ENCODE assay signal across 28 cellular contexts in genomic region chr12:65675141-65675621, GRCh38.
A peak's percentile ranks its signal among the peaks of the same experiment; 100 is the strongest.
DNase-seq lines count a peak whose midpoint lies in the region; ATAC-seq and TF ChIP-seq lines count a peak whose summit lies in the region.
"Had no signal": no experiment of that assay in that cellular context is flagged by ENCODE, and none has a peak within 500 bp of the region (broad histone marks: within the 10 kb centered on the region; RNA-seq: fewer than 3 reads in every experiment).

No MANE protein-coding gene starts in this region.

- H3K4me1 ChIP-seq in neuronal stem cell (ENCODE audit: control insufficient read depth in 2 of 2, insufficient read depth in 1 of 2, low read depth in 1 of 2, low read length in 2 of 2): peaks cover 1 to 5% of the 10 kb centered on the region in 2 donors
- H3K4me1 ChIP-seq in transverse colon: peaks cover 0 to 7% (median 0%) of the 10 kb centered on the region in 4 donors
- H3K4me1 ChIP-seq: spleen, uterus had no signal

- no peak overlapping the region for H3K4me2 ChIP-seq in neuronal stem cell (ENCODE audit: insufficient read depth, low read length, poor library complexity, severe bottlenecking)

- no peaks in the 10 kb centered on the region; the same call in 1 of the 2 replicates for H3K27me3 Mint-ChIP-seq in HFFc6 (ENCODE audit: insufficient read depth)
- H3K27me3 Mint-ChIP-seq: stimulated activated naive B cell treated with anti-CD40 and anti-IgM and Interleukin-4, amounts not matched to agents 10 μg/mL and 1 μg/mL and 100 μg/mL, for 72 hours had no signal

- H3K4me3 Mint-ChIP-seq in HFFc6: peak overlapping the region; percentile 47; the same call in 1 of the 2 replicates
- H3K4me3 Mint-ChIP-seq: stimulated activated naive B cell treated with anti-CD40 and anti-IgM and Interleukin-4, amounts not matched to agents 10 μg/mL and 1 μg/mL and 100 μg/mL, for 72 hours; T-helper 2 cell treated with Interferon-gamma antibody and Interleukin-4, amounts not matched to agents 5 μg/mL and 100 μg/mL, for 36 hours had no signal

- H3K27ac ChIP-seq in neuronal stem cell (replicated peaks; ENCODE audit: low read length) (no peak overlapping the region), transverse colon (no peak overlapping the region)
- H3K27ac ChIP-seq: SK-N-MC, spleen, uterus, VCaP had no signal

- no peak overlapping the region for H4K8ac ChIP-seq in neuronal stem cell (ENCODE audit: low read depth, low read length)

- H3K36me3 Mint-ChIP-seq in HFFc6 (ENCODE audit: low read depth): peaks cover 11% of the 10 kb centered on the region
- H3K36me3 Mint-ChIP-seq: stimulated activated naive B cell treated with anti-CD40 and anti-IgM and Interleukin-4, amounts not matched to agents 10 μg/mL and 1 μg/mL and 100 μg/mL, for 72 hours had no signal

- H3K36me3 ChIP-seq in neuronal stem cell (replicated peaks in 1 of 2; ENCODE audit: control insufficient read depth in 2 of 2, insufficient read depth in 2 of 2, low read length in 2 of 2): no peaks in the 10 kb centered on the region
- H3K36me3 ChIP-seq in transverse colon: no peaks in the 10 kb centered on the region
- H3K36me3 ChIP-seq: MG63, spleen, uterus had no signal

- H3K18ac ChIP-seq in neuronal stem cell (ENCODE audit: low read length): no peak overlapping the region

- no peak overlapping the region for H2BK12ac ChIP-seq in neuronal stem cell (ENCODE audit: low read length)

- no peaks in the 10 kb centered on the region for H3K9me3 ChIP-seq in neuronal stem cell (replicated peaks in 1 of 2; ENCODE audit: control insufficient read depth in 2 of 2, insufficient read depth in 1 of 2, low read depth in 1 of 2, low read length in 2 of 2)
- no peaks in the 10 kb centered on the region for H3K9me3 ChIP-seq in transverse colon
- H3K9me3 ChIP-seq: MG63, uterus had no signal

- H3K23ac ChIP-seq in neuronal stem cell (ENCODE audit: low read depth, low read length, poor library complexity): no peak overlapping the region

- H2BK120ac ChIP-seq in neuronal stem cell (ENCODE audit: low read depth, low read length): no peak overlapping the region

- H3K4me3 ChIP-seq in choroid plexus epithelial cell (ENCODE audit: low read depth, low read length): no peak overlapping the region
- H3K4me3 ChIP-seq in neuronal stem cell (ENCODE audit: low read length in 2 of 2): no peak overlapping the region
- no peak overlapping the region for H3K4me3 ChIP-seq in transverse colon
- H3K4me3 ChIP-seq: K562, lung, MG63, SK-N-MC, spleen, uterus had no signal

- no peak overlapping the region for H2BK15ac ChIP-seq in neuronal stem cell (ENCODE audit: low read length)

- ATAC-seq in HG03571 (IDR thresholded peaks at IDR 0.05; ENCODE audit: unreplicated experiment) (no peak), GM18868 (IDR thresholded peaks at IDR 0.05; ENCODE audit: unreplicated experiment) (no peak)
- ATAC-seq: K562 had no signal

- DNase-seq in DMS53 (lab: John Stamatoyannopoulos, UW) (peak; percentile 61), HFFc6 (no peak), choroid plexus epithelial cell (ENCODE audit: low read depth) (peak; percentile 45), neuronal stem cell (ENCODE audit: low spot score) (no peak), NCI-H748 (lab: John Stamatoyannopoulos, UW; ENCODE audit: unreplicated experiment) (no peak), transverse colon (no peak)
- DNase-seq: ACHN; activated CD4-positive, alpha-beta T cell treated with anti-CD3 and anti-CD28 coated beads for 48 hours; activated naive CD4-positive, alpha-beta T cell treated with Interleukin-2 at 50 U/mL for 16 hours; activated T-cell treated with anti-CD3 and anti-CD28 coated beads, Interleukin-2, amount 50 U/mL, for 48 hours; amygdala; C1 segment of cervical spinal cord; cortex of kidney; kidney glomerular epithelial cell; MG63; NCI-H1436 treated with DMSO at 0.1 percent for 48 hours; NCI-H510A treated with DMSO at 0.1 percent for 48 hours; spleen; stimulated activated CD4-positive, alpha-beta T cell treated with anti-CD3 and anti-CD28 coated beads, Interleukin-4, amount 100 ng/mL, for 1 hour; stimulated activated naive B cell treated with anti-CD40 and anti-IgM and Interleukin-4, amounts not matched to agents 10 μg/mL and 1 μg/mL and 100 μg/mL, for 72 hours; uterus had no signal

- in situ Hi-C loops in transverse colon (cut with MboI; ENCODE audit: low pct_ligation_motif_present in 1 of 4, low pct_unique_long_range_greater_than_20kb in 1 of 4, low sequenced_read_pairs in 3 of 4): no loop called here

- no peak overlapping the region for H3K4ac ChIP-seq in neuronal stem cell (ENCODE audit: low read length)

- no peak for TF ChIP-seq CTCF in HFFc6 (IDR thresholded peaks at IDR 0.05)
- no peak for TF ChIP-seq CTCF in choroid plexus epithelial cell (conservative IDR thresholded peaks at IDR 0.05; ENCODE audit: low read depth, low read length)
- TF ChIP-seq CTCF in transverse colon (IDR thresholded peaks at IDR 0.05): no peak

- peaks cover 9% of the 10 kb centered on the region for H3K9me3 Mint-ChIP-seq in HFFc6
- H3K9me3 Mint-ChIP-seq: T-helper 2 cell treated with Interferon-gamma antibody and Interleukin-4, amounts not matched to agents 5 μg/mL and 100 μg/mL, for 36 hours had no signal

- no peak overlapping the region for H3K9ac ChIP-seq in neuronal stem cell (ENCODE audit: low read depth, low read length, poor library complexity)

- no peaks in the 10 kb centered on the region for H3K27me3 ChIP-seq in neuronal stem cell (ENCODE audit: control insufficient read depth in 3 of 3, insufficient read depth in 3 of 3, low read depth in 1 of 3, low read length in 3 of 3)
- H3K27me3 ChIP-seq in transverse colon: no peaks in the 10 kb centered on the region
- H3K27me3 ChIP-seq: MG63, spleen, uterus had no signal

- peaks cover 61% of the 10 kb centered on the region for H3K4me1 Mint-ChIP-seq in HFFc6 (ENCODE audit: low read depth)
- H3K4me1 Mint-ChIP-seq: stimulated activated naive B cell treated with anti-CD40 and anti-IgM and Interleukin-4, amounts not matched to agents 10 μg/mL and 1 μg/mL and 100 μg/mL, for 72 hours had no signal

- TF ChIP-seq POLR2A in transverse colon (IDR thresholded peaks at IDR 0.05): no peak

- no peak overlapping the region for H2BK5ac ChIP-seq in neuronal stem cell (ENCODE audit: low read length)

- H3K27ac Mint-ChIP-seq in HFFc6: peak overlapping the region; percentile 74
- H3K27ac Mint-ChIP-seq: stimulated activated naive B cell treated with anti-CD40 and anti-IgM and Interleukin-4, amounts not matched to agents 10 μg/mL and 1 μg/mL and 100 μg/mL, for 72 hours; T-helper 2 cell treated with Interferon-gamma antibody and Interleukin-4, amounts not matched to agents 5 μg/mL and 100 μg/mL, for 36 hours had no signal

- WGBS in neuronal stem cell (ENCODE audit: extremely low coverage in 2 of 2, insufficient read length in 2 of 2, insufficient replicate concordance in 1 of 2), 2 donors: no CpG with 5 or more reads among the region's 1 CpG
- WGBS in transverse colon (ENCODE audit: low coverage in 1 of 2), 2 donors: 43 to 64% methylated on average over 1 of the region's 1 CpG

- H3K79me1 ChIP-seq in neuronal stem cell (ENCODE audit: low read depth, low read length): no peaks in the 10 kb centered on the region

- no peak for TF ChIP-seq EP300 in transverse colon (IDR thresholded peaks at IDR 0.05; ENCODE audit: low read depth)

- H4K91ac ChIP-seq in neuronal stem cell (ENCODE audit: low read depth, low read length, poor library complexity): no peak overlapping the region

- no peak overlapping the region for H3K14ac ChIP-seq in neuronal stem cell (ENCODE audit: low read length)

- peak overlapping the region; percentile 5 for H2AFZ ChIP-seq in neuronal stem cell (ENCODE audit: low read length)

- intact Hi-C loops in transverse colon (cut with DNase I; ENCODE audit: low total_unique reads): no loop called here

- no peak overlapping the region for H2AK5ac ChIP-seq in neuronal stem cell (ENCODE audit: low read depth, low read length)

Comparison
In these comparisons a context has a peak if more than half of its experiments do, and no peak if none do; other contexts are left out.
1. DNase-seq: peak in DMS53 (single experiment) and choroid plexus epithelial cell (single experiment); none in HFFc6 (single experiment), neuronal stem cell (single experiment), NCI-H748 (single experiment) and transverse colon (single experiment).